8 cellular contexts compared by ENCODE assay signal in the genomic region with DNA sequence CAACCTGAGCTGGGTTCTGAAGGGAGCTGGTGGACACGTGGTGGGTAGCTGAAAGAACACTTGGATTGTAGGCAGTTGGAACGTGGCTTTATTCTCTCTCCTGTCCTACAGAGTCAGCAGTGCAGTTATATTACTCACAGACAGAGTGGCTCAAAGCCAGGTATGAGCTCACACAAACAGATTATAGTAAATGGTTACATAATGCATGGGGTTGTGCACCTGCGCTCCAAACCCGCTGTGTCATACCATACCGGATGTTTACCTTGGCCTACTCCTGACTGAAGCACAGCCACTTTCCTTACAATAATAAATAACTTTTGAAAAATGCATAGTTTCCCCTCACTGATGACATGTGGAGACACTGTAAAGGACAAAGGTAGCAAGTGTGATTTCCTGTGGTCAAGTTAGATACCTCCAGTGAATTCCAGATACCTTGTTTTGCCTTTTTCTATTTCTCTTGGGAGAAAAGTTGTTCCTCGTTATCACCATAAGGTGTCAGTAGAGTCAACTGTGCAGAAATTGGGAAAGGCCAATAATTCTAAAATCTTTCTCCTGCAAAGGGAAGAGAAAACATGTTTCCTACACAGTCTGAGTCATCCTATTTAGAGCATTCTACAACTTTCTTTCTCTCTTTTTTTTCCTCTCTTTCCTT. TPM values are rescaled to one million over a fixed set of nuclear protein-coding genes. Genes with fewer than 3 reads are reported as not detected.
DNase-seq lines count a peak whose midpoint lies in the region; ATAC-seq, FAIRE-seq and TF ChIP-seq lines count a peak whose summit lies in the region.

No MANE protein-coding gene starts in this region.

- H3K4me1 ChIP-seq in Caco-2 (no peaks in the 10 kb centered on the region), Karpas-422 (ENCODE audit: low read length) (no peaks in the 10 kb centered on the region), K562 (replicated peaks in 1 of 2; ENCODE audit: control insufficient read depth in 2 of 2, insufficient read depth in 2 of 2, low read length in 2 of 2) (no peaks in the 10 kb centered on the region; a peak in 1 of 5 replicates), lower lobe of right lung (no peaks in the 10 kb centered on the region)

- no peaks in the 10 kb centered on the region for H3K27me3 Mint-ChIP-seq in Caco-2 (ENCODE audit: insufficient read depth, unreplicated experiment)

- POLR2A ChIA-PET in Caco-2 (lab: Charles Lee): no interaction called here
- POLR2A ChIA-PET in K562 (lab: Yijun Ruan, JAX): interaction anchor here (0.6 to 0.9 kb wide), 2 partner anchors 86 to 150 kb away, joined by 3 read pairs; no protein-coding TSS in a partner anchor

- no peaks in the 10 kb centered on the region for H3K79me2 ChIP-seq in Karpas-422 (ENCODE audit: low read length)
- no peaks in the 10 kb centered on the region for H3K79me2 ChIP-seq in K562 (ENCODE audit: control insufficient read depth, insufficient read depth, low read length)

- no peak overlapping the region for H3K4me3 ChIP-seq in Caco-2 (ENCODE audit: low read depth, low read length)
- H3K4me3 ChIP-seq in Karpas-422 (ENCODE audit: low read length): no peak overlapping the region
- H3K4me3 ChIP-seq in K562: no peak overlapping the region
- H3K4me3 ChIP-seq in lower lobe of right lung: no peak overlapping the region

- H3K9me3 ChIP-seq in Caco-2 (peaks cover 5% of the 10 kb centered on the region; the same call in 1 of the 2 replicates), Karpas-422 (ENCODE audit: low read length) (no peaks in the 10 kb centered on the region), K562 (replicated peaks; ENCODE audit: control insufficient read depth, insufficient read depth, low read depth, low read length) (peaks cover 10% of the 10 kb centered on the region), lower lobe of right lung (no peaks in the 10 kb centered on the region)

- intact Hi-C loops in Caco-2 (cut with micrococcal nuclease; ENCODE audit: unreplicated experiment): loop anchor here (1.0 kb wide), 2 partner anchors 24 to 82 kb away; no protein-coding TSS in a partner anchor
- intact Hi-C loops in K562 (cut with micrococcal nuclease): no loop called here
- intact Hi-C loops in lower lobe of right lung (cut with DNase I): no loop called here

- CTCF ChIA-PET in Caco-2 (lab: Charles Lee) (no interaction called here), K562 (lab: Yijun Ruan, JAX; ENCODE audit: low intra/inter-chr PET ratio) (interaction anchor here (0.7 kb wide), 2 partner anchors 82 to 827 kb away, joined by 5 to 8 read pairs; no protein-coding TSS in a partner anchor)

- H3K4me3 Mint-ChIP-seq in Caco-2 (ENCODE audit: unreplicated experiment): no peak overlapping the region

- H3K36me3 Mint-ChIP-seq in Caco-2 (ENCODE audit: insufficient read depth, unreplicated experiment): no peaks in the 10 kb centered on the region

- H3K27me3 ChIP-seq in Caco-2 (replicated peaks; ENCODE audit: control insufficient read depth, insufficient read depth, low read length): no peaks in the 10 kb centered on the region
- H3K27me3 ChIP-seq in Karpas-422 (ENCODE audit: low read length): no peaks in the 10 kb centered on the region
- no peaks in the 10 kb centered on the region for H3K27me3 ChIP-seq in K562 (ENCODE audit: control insufficient read depth in 2 of 2, insufficient read depth in 2 of 2, low read length in 2 of 2)
- H3K27me3 ChIP-seq in lower lobe of right lung (ENCODE audit: low read depth): no peaks in the 10 kb centered on the region

- no peaks in the 10 kb centered on the region for H3K4me1 Mint-ChIP-seq in Caco-2 (ENCODE audit: low read depth, unreplicated experiment)

- no peaks in the 10 kb centered on the region for H4K20me1 ChIP-seq in Karpas-422 (ENCODE audit: insufficient read depth, low read depth, low read length)
- H4K20me1 ChIP-seq in K562 (replicated peaks; ENCODE audit: control insufficient read depth, insufficient read depth, low read length): no peaks in the 10 kb centered on the region

- H3K9ac ChIP-seq in Karpas-422 (ENCODE audit: low read length): no peak overlapping the region
- no peak overlapping the region for H3K9ac ChIP-seq in K562 (ENCODE audit: insufficient read depth in 1 of 2, low read depth in 2 of 2, low read length in 2 of 2)

- ATAC-seq in K562: peak; percentile 51; the same call in 2 of the 3 replicates
- peak; percentile 36 to 64 for ATAC-seq in lower lobe of right lung
- ATAC-seq in HG02759 (IDR thresholded peaks at IDR 0.05; ENCODE audit: unreplicated experiment): no peak
- no peak for ATAC-seq in HG02852 (IDR thresholded peaks at IDR 0.05; ENCODE audit: unreplicated experiment)
- ATAC-seq in HG02840 (IDR thresholded peaks at IDR 0.05; ENCODE audit: low FRiP score, unreplicated experiment): no peak

- WGBS in K562 (ENCODE audit: insufficient coverage, low coverage, missing lambda C conversion rate): 64% methylated on average over 6 of the region's 6 CpGs

- FAIRE-seq in K562 (lab: Jason Lieb, UNC): no peak

- DNase-seq in Caco-2 (peak in 1 of 2 experiments; percentile 18), Karpas-422 (peak; percentile 62), K562 (ENCODE audit: extremely low read depth in 1 of 4, low spot score in 3 of 4) (peak in 2 of 4 experiments; percentile 30 to 58), lower lobe of right lung (no peak), ecto neural progenitor cell (ENCODE audit: low spot score) (no peak)

- no peak for TF ChIP-seq POLR2A in K562 (conservative IDR thresholded peaks at IDR 0.05)

- TF ChIP-seq RAD21 in K562 (CRISPR knock-in tag; conservative IDR thresholded peaks at IDR 0.05 in 1 of 2, IDR thresholded peaks at IDR 0.05 in 1 of 2): peak; percentile 40 to 85

- no peak overlapping the region for H3K27ac Mint-ChIP-seq in Caco-2 (ENCODE audit: unreplicated experiment)

- H3K4me2 ChIP-seq in Karpas-422 (ENCODE audit: low read depth, low read length, poor library complexity, severe bottlenecking): no peak overlapping the region
- H3K4me2 ChIP-seq in K562 (ENCODE audit: insufficient read depth, low read length): no peak overlapping the region

- no peaks in the 10 kb centered on the region for H3K9me3 Mint-ChIP-seq in Caco-2 (ENCODE audit: unreplicated experiment)

- peak; percentile 28 to 34 for TF ChIP-seq CTCF in Caco-2 (IDR thresholded peaks at IDR 0.05; ENCODE audit: insufficient read depth in 1 of 2, low read depth in 1 of 2, low read length in 1 of 2, severe bottlenecking in 1 of 2, unreplicated experiment in 1 of 2)
- peak; percentile 37 to 53 (median 44); a peak in 5 of 6 replicates for TF ChIP-seq CTCF in K562 (IDR thresholded peaks at IDR 0.05 in 2 of 3, conservative IDR thresholded peaks at IDR 0.05 in 1 of 3; ENCODE audit: insufficient read depth in 2 of 3, low read depth in 1 of 3, low read length in 3 of 3)
- peak; percentile 47 for TF ChIP-seq CTCF in lower lobe of right lung (IDR thresholded peaks at IDR 0.05)

- no peaks in the 10 kb centered on the region for H3K9me1 ChIP-seq in K562 (ENCODE audit: control insufficient read depth, insufficient read depth, low read length)

- in situ Hi-C loops in K562 (cut with MboI): no loop called here

- no peak overlapping the region for H2AFZ ChIP-seq in Karpas-422 (ENCODE audit: low read length)
- no peak overlapping the region for H2AFZ ChIP-seq in K562 (ENCODE audit: low read depth, low read length)

- TF ChIP-seq EP300 in K562 (IDR thresholded peaks at IDR 0.05; ENCODE audit: low read length): no peak

- H3K36me3 ChIP-seq in Caco-2 (ENCODE audit: control insufficient read depth, insufficient read depth, low read length) (no peaks in the 10 kb centered on the region), Karpas-422 (ENCODE audit: insufficient read depth, low read length) (no peaks in the 10 kb centered on the region), K562 (ENCODE audit: control insufficient read depth, insufficient read depth, low read length) (no peaks in the 10 kb centered on the region), lower lobe of right lung (no peaks in the 10 kb centered on the region)

- H3K27ac ChIP-seq in Karpas-422 (ENCODE audit: low read length) (no peak overlapping the region), K562 (ENCODE audit: extremely low read depth, low read depth, low read length) (no peak overlapping the region), lower lobe of right lung (no peak overlapping the region)

- BruUV-seq in Caco-2 (replicated peaks; lab: Mats Ljungman, UMichigan) (no TSS peak), K562 (replicated peaks; lab: Mats Ljungman, UMichigan) (no TSS peak)

- no peaks in the 10 kb centered on the region for H3K9me2 ChIP-seq in Karpas-422 (replicated peaks; ENCODE audit: insufficient read depth, low read length)

TF ChIP-seq in K562, 482 proteins besides CTCF, POLR2A, EP300 and RAD21 (continues in another document):
- TF ChIP-seq, protein P1, sequence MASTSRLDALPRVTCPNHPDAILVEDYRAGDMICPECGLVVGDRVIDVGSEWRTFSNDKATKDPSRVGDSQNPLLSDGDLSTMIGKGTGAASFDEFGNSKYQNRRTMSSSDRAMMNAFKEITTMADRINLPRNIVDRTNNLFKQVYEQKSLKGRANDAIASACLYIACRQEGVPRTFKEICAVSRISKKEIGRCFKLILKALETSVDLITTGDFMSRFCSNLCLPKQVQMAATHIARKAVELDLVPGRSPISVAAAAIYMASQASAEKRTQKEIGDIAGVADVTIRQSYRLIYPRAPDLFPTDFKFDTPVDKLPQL (IDR thresholded peaks at IDR 0.05; ENCODE audit: extremely low read depth, insufficient read length): no peak
- no peak for TF ChIP-seq ZKSCAN3 (CRISPR knock-in tag; IDR thresholded peaks at IDR 0.05)

RNA-seq across cellular contexts. Expression of a gene that starts 13.5 kb away (rescaled TPM):
- total RNA-seq in Caco-2 (2022) (not detected in 2 replicates), K562 (2014; rRNA removed) (1.7 and 2.0 TPM in 2 replicates), K562 (2014; rRNA removed; fragmentation: Illumina TruSeq; extraction: Trizol) (3.3 and 3.4 TPM in 2 replicates), K562 (2015; rRNA removed; fragmentation: Illumina TruSeq; extraction: Trizol) (9.1 and 9.5 TPM in 2 replicates), K562 (2021) (1.7 and 3.4 TPM in 2 replicates), lower lobe of right lung (176 TPM)
- not detected in 2 replicates for total RNA-seq in Karpas-422 (2014; rRNA removed; shearing (Covaris generic); ENCODE audit: low replicate concordance)
- 0.35 TPM in 1 of 2 replicates, not detected in the other for total RNA-seq in K562 (2011; cell fraction: chromatin; rRNA removed; ENCODE audit: low replicate concordance)
- total RNA-seq in K562 (2011; cell fraction: nucleolus; rRNA removed): 0.33 and 0.53 TPM in 2 replicates
- total RNA-seq in K562 (2011; cell fraction: nucleoplasm; rRNA removed): not detected in 2 replicates
- polyA plus RNA-seq in K562 (2011; rRNA removed) (0.57 and 25.1 TPM in 2 replicates), K562 (2014; fragmentation: Illumina TruSeq; extraction: Trizol) (4.3 and 5.6 TPM in 2 replicates), K562 (2014; fragmentation: Nextera tagmentation; extraction: Ambion mirVana) (1 to 10 TPM; 5.5 to 5.8 TPM), K562 (2014; rRNA removed) (4.2 and 4.7 TPM in 2 replicates)
- 0.06 and 11.1 TPM in 2 replicates for polyA plus RNA-seq in K562 (2011; cell fraction: cytosol; rRNA removed)
- polyA plus RNA-seq in K562 (2011; cell fraction: nucleus; rRNA removed): 0.13 and 26.4 TPM in 2 replicates
- 1.9 and 7.6 TPM in 2 replicates for polyA plus RNA-seq in K562 (2012)
- 12.9 TPM in 1 of 2 replicates, not detected in the other for polyA minus RNA-seq in K562 (2011; rRNA and poly(A)+ RNA removed)
- 5.4 TPM in 1 of 2 replicates, not detected in the other for polyA minus RNA-seq in K562 (2011; cell fraction: cytosol; rRNA and poly(A)+ RNA removed)
- polyA minus RNA-seq in K562 (2011; cell fraction: nucleus; rRNA and poly(A)+ RNA removed): 16.8 TPM in 1 of 2 replicates, not detected in the other

Comparison
In these comparisons a context has a peak if more than half of its experiments do, and no peak if none do; other contexts are left out.
1. ATAC-seq: peak in K562 (single experiment) and lower lobe of right lung (2 of 2); none in HG02759 (single experiment), HG02852 (single experiment) and HG02840 (single experiment).
2. RNA of a gene that starts 13.5 kb away (total RNA-seq): 176 TPM in lower lobe of right lung (single experiment); 0.33 to 9.5 TPM in K562, not detected in Caco-2 and not detected in Karpas-422; every median in the first group is over 10 times any median in the second.
3. Peak in every context shown above with its lines, with median percentiles within 50 percentile points of each other: CTCF ChIP-seq.